Comparison of ENCODE assay signal across 19 cellular contexts in the genomic region with DNA sequence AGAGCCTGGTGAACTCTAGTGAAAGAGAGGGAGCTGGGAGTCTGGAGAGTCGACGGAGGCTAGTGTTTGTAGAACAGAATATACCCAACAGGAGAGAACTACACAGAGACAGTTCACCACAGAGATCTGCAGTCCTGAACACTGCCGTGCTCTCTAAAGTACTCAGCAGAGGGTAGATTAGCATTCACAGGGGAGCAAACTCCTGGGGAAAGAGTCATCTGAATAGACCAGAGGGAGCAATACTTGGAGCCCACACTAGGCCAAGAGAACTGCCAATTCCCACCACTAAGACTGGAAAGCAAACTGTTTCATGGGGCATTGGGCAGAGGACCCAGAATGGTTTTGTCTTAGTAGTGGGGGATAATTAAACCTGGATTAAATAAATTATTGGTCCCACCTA.
A peak's percentile ranks its signal among the peaks of the same experiment; 100 is the strongest.
DNase-seq lines count a peak whose midpoint lies in the region; ATAC-seq and TF ChIP-seq lines count a peak whose summit lies in the region.
"Had no signal": no experiment of that assay in that cellular context is flagged by ENCODE, and none has a peak within 500 bp of the region (broad histone marks: within the 10 kb centered on the region; RNA-seq: fewer than 3 reads in every experiment).

No MANE protein-coding gene starts in this region.

- DNase-seq in H9 (no peak), chondrocyte (ENCODE audit: low spot score) (no peak), iPS DF 19.7 (ENCODE audit: low read depth, low spot score) (peak; percentile 7), neural progenitor cell (ENCODE audit: low spot score) (peak; percentile 9), NCI-H510A (lab: John Stamatoyannopoulos, UW) (no peak), T-helper 9 cell (no peak), right lobe of liver (no peak)
- DNase-seq: AML-193; CD4-positive, alpha-beta T cell; HFFc6; Kasumi-1; NCI-H2029 treated with DMSO at 0.1 percent for 48 hours; NCI-H69; SIG-M5 had no signal

- H3K9me3 ChIP-seq in H9 (ENCODE audit: control insufficient read depth, low read depth, low read length) (no peaks in the 10 kb centered on the region), neural progenitor cell (ENCODE audit: low read depth) (no peaks in the 10 kb centered on the region), right lobe of liver (no peaks in the 10 kb centered on the region)
- H3K9me3 ChIP-seq: A549; BLaER1 treated with 17β-estradiol and CSF1 and Interleukin-3, amounts not matched to agents 10 nM and 100 nM; HAP-1 had no signal

- H2AFZ ChIP-seq in H9 (ENCODE audit: low read length) (no peak overlapping the region), neural progenitor cell (replicated peaks) (peak overlapping the region; percentile 80)

- TF ChIP-seq POLR2A in right lobe of liver (IDR thresholded peaks at IDR 0.05) = no peak

- no peak overlapping the region for H2AK5ac ChIP-seq in H9 (ENCODE audit: insufficient read length, low read length)

- TF ChIP-seq CTCF in H9 (conservative IDR thresholded peaks at IDR 0.05) = peak; percentile 20; the same call in 1 of the 3 replicates
- TF ChIP-seq CTCF in chondrocyte (IDR thresholded peaks at IDR 0.05) = no peak
- no peak for TF ChIP-seq CTCF in neural progenitor cell (IDR thresholded peaks at IDR 0.05)
- no peak for TF ChIP-seq CTCF in right lobe of liver (IDR thresholded peaks at IDR 0.05)

- H3K4me3 Mint-ChIP-seq in H9 = no peak overlapping the region
- no peak overlapping the region for H3K4me3 Mint-ChIP-seq in chondrocyte (ENCODE audit: unreplicated experiment)
- no peak overlapping the region for H3K4me3 Mint-ChIP-seq in neural progenitor cell
- H3K4me3 Mint-ChIP-seq: CD4-positive, alpha-beta T cell; HFFc6 had no signal

- H3K14ac ChIP-seq in H9 (ENCODE audit: insufficient read depth, low read length) = no peak overlapping the region

- H2BK5ac ChIP-seq in H9 (ENCODE audit: insufficient read length, low read length) = no peak overlapping the region

- H2BK12ac ChIP-seq in H9 (ENCODE audit: insufficient read length, low read depth, low read length) = no peak overlapping the region

- H3K4me1 Mint-ChIP-seq in H9 (peaks cover 4% of the 10 kb centered on the region in 2 experiments), chondrocyte (ENCODE audit: low read depth) (peaks cover 3% of the 10 kb centered on the region), neural progenitor cell (no peaks in the 10 kb centered on the region)

- H3K56ac ChIP-seq in H9 (ENCODE audit: insufficient read length, low read depth, low read length) = no peak overlapping the region

- no peak overlapping the region for H3T11ph ChIP-seq in H9 (ENCODE audit: low read length)

- H4K8ac ChIP-seq in H9 (replicated peaks; ENCODE audit: insufficient read length, low read depth, low read length) = no peak overlapping the region

- H3K27ac Mint-ChIP-seq in H9 = peak overlapping the region; percentile 2 to 87 (median 82); a peak in 6 of 7 replicates
- peak overlapping the region; percentile 68 for H3K27ac Mint-ChIP-seq in chondrocyte (ENCODE audit: unreplicated experiment)
- no peak overlapping the region for H3K27ac Mint-ChIP-seq in neural progenitor cell
- H3K27ac Mint-ChIP-seq: CD4-positive, alpha-beta T cell; HFFc6 had no signal

- H3K9me3 Mint-ChIP-seq in H9 (no peaks in the 10 kb centered on the region), chondrocyte (ENCODE audit: low read depth) (no peaks in the 10 kb centered on the region), neural progenitor cell (no peaks in the 10 kb centered on the region)

- no peaks in the 10 kb centered on the region for H3F3A ChIP-seq in neural progenitor cell (ENCODE audit: low read depth)

- no peak overlapping the region for H4K5ac ChIP-seq in H9 (ENCODE audit: insufficient read length, low read depth, low read length)

- no peak overlapping the region for H3K4ac ChIP-seq in H9 (ENCODE audit: low read depth, low read length)

- H3K79me1 ChIP-seq in H9 (ENCODE audit: insufficient read depth, low read depth, low read length, poor library complexity, severe bottlenecking) = no peaks in the 10 kb centered on the region

- H2BK15ac ChIP-seq in H9 (ENCODE audit: low read depth, low read length) = no peak overlapping the region

- H3K23me2 ChIP-seq in H9 (ENCODE audit: insufficient read length, low read depth, low read length, poor library complexity, severe bottlenecking) = no peaks in the 10 kb centered on the region

- H4K20me1 ChIP-seq in H9 (ENCODE audit: control insufficient read depth, insufficient read depth, insufficient read length) (no peaks in the 10 kb centered on the region), neural progenitor cell (ENCODE audit: low read depth) (no peaks in the 10 kb centered on the region)
- H4K20me1 ChIP-seq: BLaER1 treated with 17β-estradiol and CSF1 and Interleukin-3, amounts not matched to agents 10 nM and 100 nM had no signal

- H3K4me2 ChIP-seq in H9 (ENCODE audit: insufficient read depth, insufficient read length, low read length) (no peak overlapping the region), neural progenitor cell (no peak overlapping the region)
- H3K4me2 ChIP-seq: A549; BLaER1 treated with 17β-estradiol and CSF1 and Interleukin-3, amounts not matched to agents 10 nM and 100 nM had no signal

- H3K27ac ChIP-seq in H9 (ENCODE audit: insufficient read length, low read depth, low read length) (no peak overlapping the region), neural progenitor cell (no peak overlapping the region), right lobe of liver (no peak overlapping the region)
- H3K27ac ChIP-seq: A549; BLaER1 treated with 17β-estradiol and CSF1 and Interleukin-3, amounts not matched to agents 10 nM and 100 nM; SK-N-MC had no signal

- no peaks in the 10 kb centered on the region for H3K36me3 Mint-ChIP-seq in H9 (ENCODE audit: insufficient read depth in 1 of 3, low read depth in 3 of 3)
- peaks cover 3% of the 10 kb centered on the region for H3K36me3 Mint-ChIP-seq in chondrocyte (ENCODE audit: low read depth)
- no peaks in the 10 kb centered on the region for H3K36me3 Mint-ChIP-seq in neural progenitor cell

- H3K27me3 Mint-ChIP-seq in H9 (ENCODE audit: low read depth) (no peaks in the 10 kb centered on the region), chondrocyte (ENCODE audit: low read depth) (no peaks in the 10 kb centered on the region), neural progenitor cell (ENCODE audit: insufficient read depth, low read depth) (no peaks in the 10 kb centered on the region)
- H3K27me3 Mint-ChIP-seq: CD4-positive, alpha-beta T cell had no signal

- H3K4me1 ChIP-seq in H9 (ENCODE audit: insufficient read depth, low read length) (no peaks in the 10 kb centered on the region), neural progenitor cell (no peaks in the 10 kb centered on the region), right lobe of liver (no peaks in the 10 kb centered on the region)
- H3K4me1 ChIP-seq: A549; BLaER1 treated with 17β-estradiol and CSF1 and Interleukin-3, amounts not matched to agents 10 nM and 100 nM; HAP-1 had no signal

- intact Hi-C loops in right lobe of liver (cut with DNase I) = no loop called here

- no peak overlapping the region for H4K91ac ChIP-seq in H9 (ENCODE audit: insufficient read length, low read depth, low read length)

- no peaks in the 10 kb centered on the region for H3K79me2 ChIP-seq in H9 (ENCODE audit: insufficient read depth, low read length)
- no peaks in the 10 kb centered on the region for H3K79me2 ChIP-seq in neural progenitor cell (ENCODE audit: low read depth)

- no peak overlapping the region for H3K23ac ChIP-seq in H9 (ENCODE audit: insufficient read length, low read depth, low read length)

- no peak overlapping the region for H2BK120ac ChIP-seq in H9 (ENCODE audit: low read depth, low read length, poor library complexity, severe bottlenecking)

- H3K9ac ChIP-seq in H9 (ENCODE audit: extremely low read depth, insufficient read length, low read length) = no peak overlapping the region
- no peak overlapping the region for H3K9ac ChIP-seq in neural progenitor cell
- H3K9ac ChIP-seq: BLaER1 treated with 17β-estradiol and CSF1 and Interleukin-3, amounts not matched to agents 10 nM and 100 nM had no signal

- no peak overlapping the region for H3K18ac ChIP-seq in H9 (ENCODE audit: insufficient read length, low read depth, low read length)

- no CpG with 5 or more reads among the region's 3 CpGs for WGBS in H9 (ENCODE audit: extremely low coverage, insufficient read length, low lambda C conversion rate)
- WGBS in right lobe of liver (ENCODE audit: insufficient coverage, low coverage, low lambda C conversion rate, missing lambda C conversion rate) = 56% methylated on average over 3 of the region's 3 CpGs

- H3K4me3 ChIP-seq in neural progenitor cell = no peak overlapping the region
- no peak overlapping the region for H3K4me3 ChIP-seq in right lobe of liver
- H3K4me3 ChIP-seq: A549; BLaER1 treated with 17β-estradiol and CSF1 and Interleukin-3, amounts not matched to agents 10 nM and 100 nM; HAP-1; K562; SK-N-MC had no signal

- no peak overlapping the region for H2BK20ac ChIP-seq in H9 (ENCODE audit: low read depth, low read length, poor library complexity, severe bottlenecking)

- no peaks in the 10 kb centered on the region for H3K27me3 ChIP-seq in H9 (ENCODE audit: insufficient read depth, low read length)
- H3K27me3 ChIP-seq in neural progenitor cell = no peaks in the 10 kb centered on the region
- no peaks in the 10 kb centered on the region for H3K27me3 ChIP-seq in right lobe of liver
- H3K27me3 ChIP-seq: BLaER1 treated with 17β-estradiol and CSF1 and Interleukin-3, amounts not matched to agents 10 nM and 100 nM had no signal

- no peak for ATAC-seq in right lobe of liver
- ATAC-seq: A549, K562 had no signal

- H3K36me3 ChIP-seq in neural progenitor cell (no peaks in the 10 kb centered on the region), right lobe of liver (no peaks in the 10 kb centered on the region)
- H3K36me3 ChIP-seq: BLaER1 treated with 17β-estradiol and CSF1 and Interleukin-3, amounts not matched to agents 10 nM and 100 nM; HAP-1 had no signal

Comparison
In these comparisons a context has a peak if more than half of its experiments do, and no peak if none do; other contexts are left out.
1. DNase-seq: peak in iPS DF 19.7 (single experiment) and neural progenitor cell (single experiment); none in H9 (single experiment), chondrocyte (single experiment), NCI-H510A (single experiment), T-helper 9 cell (single experiment) and right lobe of liver (0 of 3).